Comparison of ENCODE assay signal across 8 cellular contexts in genomic region chr3:51967384-51968174, GRCh38. TPM values are rescaled to one million over a fixed set of nuclear protein-coding genes. Genes with fewer than 3 reads are reported as not detected.
DNase-seq lines count a peak whose midpoint lies in the region; ATAC-seq and TF ChIP-seq lines count a peak whose summit lies in the region.

TSS of gene PCBP4 (minus strand) at chr3:51967454. CDS start at chr3:51961240, 6,214 bp downstream.

- no peaks in the 10 kb centered on the region for H3K9me3 Mint-ChIP-seq in T-helper 1 cell treated with Interleukin-12 subunit alpha and Interleukin-12 subunit beta and Interleukin-4 antibody, amounts not matched to agents 30 μg/mL and 1 μg/mL, for 36 hours

- TF ChIP-seq CTCF in colonic mucosa (IDR thresholded peaks at IDR 0.05) (no peak), spleen (IDR thresholded peaks at IDR 0.05 in 8 of 11, conservative IDR thresholded peaks at IDR 0.05 in 3 of 11) (no peak)

- H3K4me1 ChIP-seq in colonic mucosa (no peaks in the 10 kb centered on the region), spleen (peaks cover 1 to 77% (median 33%) of the 10 kb centered on the region in 6 donors)

- H3K27ac Mint-ChIP-seq in T-helper 1 cell treated with Interleukin-12 subunit alpha and Interleukin-12 subunit beta and Interleukin-4 antibody, amounts not matched to agents 30 μg/mL and 1 μg/mL, for 36 hours = peak within 1 kb of the TSS; percentile 49

- H3K4me1 Mint-ChIP-seq in T-helper 1 cell treated with Interleukin-12 subunit alpha and Interleukin-12 subunit beta and Interleukin-4 antibody, amounts not matched to agents 30 μg/mL and 1 μg/mL, for 36 hours (ENCODE audit: low read depth) = peaks cover 6% of the 10 kb centered on the region

- H3K27me3 ChIP-seq in colonic mucosa (no peaks in the 10 kb centered on the region), spleen (replicated peaks in 1 of 7) (peaks cover 0 to 18% (median 0%) of the 10 kb centered on the region in 7 donors)

- peak within 1 kb of the TSS; percentile 81 to 89 for H3K9ac ChIP-seq in colonic mucosa (ENCODE audit: low read depth in 2 of 2, low read length in 2 of 2)

- intact Hi-C loops in colonic mucosa (cut with DNase I) = no loop called here
- intact Hi-C loops in spleen (cut with DNase I; ENCODE audit: low total_unique reads) = no loop called here

- WGBS in spleen, 5 donors = 1 to 3% (median 2%) methylated on average over 11 to 82 of the region's 91 CpGs

- H3K9me3 ChIP-seq in colonic mucosa = no peaks in the 10 kb centered on the region
- H3K9me3 ChIP-seq in spleen = no peaks in the 10 kb centered on the region

- H3K36me3 Mint-ChIP-seq in T-helper 1 cell treated with Interleukin-12 subunit alpha and Interleukin-12 subunit beta and Interleukin-4 antibody, amounts not matched to agents 30 μg/mL and 1 μg/mL, for 36 hours (ENCODE audit: low read depth) = no peaks in the 10 kb centered on the region

- H3K4me3 Mint-ChIP-seq in T-helper 1 cell treated with Interleukin-12 subunit alpha and Interleukin-12 subunit beta and Interleukin-4 antibody, amounts not matched to agents 30 μg/mL and 1 μg/mL, for 36 hours = peak within 1 kb of the TSS; percentile 89

- H3K4me3 ChIP-seq in colonic mucosa = peak within 1 kb of the TSS; percentile 60
- H3K4me3 ChIP-seq in spleen = peak within 1 kb of the TSS; percentile 41 to 86 (median 56)

- H3K27me3 Mint-ChIP-seq in T-helper 1 cell treated with Interleukin-12 subunit alpha and Interleukin-12 subunit beta and Interleukin-4 antibody, amounts not matched to agents 30 μg/mL and 1 μg/mL, for 36 hours (ENCODE audit: low read depth) = no peaks in the 10 kb centered on the region

- TF ChIP-seq POLR2A in spleen (IDR thresholded peaks at IDR 0.05) = no peak

- no peaks in the 10 kb centered on the region for H3K36me3 ChIP-seq in colonic mucosa
- H3K36me3 ChIP-seq in spleen = peaks cover 0 to 10% (median 0%) of the 10 kb centered on the region in 6 donors

- peak within 1 kb of the TSS; percentile 80 for H3K27ac ChIP-seq in colonic mucosa
- peak within 1 kb of the TSS; percentile 60 to 90 (median 86) for H3K27ac ChIP-seq in spleen

- DNase-seq in NCI-H2171 treated with DMSO at 0.1 percent for 48 hours (lab: John Stamatoyannopoulos, UW) = peak; percentile 14
- no peak for DNase-seq in NCI-H2171 (lab: John Stamatoyannopoulos, UW)
- peak; percentile 64 for DNase-seq in colonic mucosa
- DNase-seq in kidney tubule cell (ENCODE audit: low spot score) = peak; percentile 68
- no peak for DNase-seq in spleen
- DNase-seq in SKM-1 treated with dmso at 0.1 percent for 144 hours (lab: John Stamatoyannopoulos, UW; ENCODE audit: unreplicated experiment) = no peak

- peak; percentile 49 for ATAC-seq in HG03095 (IDR thresholded peaks at IDR 0.05; ENCODE audit: unreplicated experiment)

RNA-seq across cellular contexts. Expression of gene PCBP4, which starts in this region (rescaled TPM):
- total RNA-seq in colonic mucosa = 10 to 100 TPM; 19.6 to 22.4 TPM
- total RNA-seq in spleen = 10 to 100 TPM; 17.1 to 24.6 (median 20.7) TPM
- polyA plus RNA-seq in spleen = 10 to 100 TPM; 12.8 to 41.7 (median 23.2) TPM

Comparison
In these comparisons a context has a peak if more than half of its experiments do, and no peak if none do; other contexts are left out.
1. DNase-seq: peak in NCI-H2171 treated with DMSO at 0.1 percent for 48 hours (single experiment), colonic mucosa (single experiment) and kidney tubule cell (single experiment); none in NCI-H2171 (single experiment), spleen (single experiment) and SKM-1 treated with dmso at 0.1 percent for 144 hours (single experiment).